Comparison of ENCODE assay signal across 22 cellular contexts in the genomic region with DNA sequence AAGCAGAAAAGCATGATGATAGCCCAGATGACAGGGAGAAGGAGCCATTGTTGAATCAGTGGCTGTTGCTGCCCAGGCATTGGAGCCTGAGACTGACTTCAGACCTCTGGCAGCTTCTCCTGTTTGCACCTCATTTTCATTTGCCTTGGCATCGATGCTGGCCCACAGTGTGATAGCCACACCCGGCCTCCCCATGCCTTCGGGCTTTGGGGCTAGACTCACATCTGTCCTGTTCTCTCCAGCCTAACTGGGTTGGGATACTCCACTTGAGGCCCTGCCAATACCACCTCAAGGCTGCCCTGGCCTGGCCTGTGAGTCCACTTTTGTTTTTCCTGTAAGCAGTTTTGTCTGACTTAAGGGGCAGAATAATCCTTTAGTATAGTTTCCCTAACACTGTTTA.
DNase-seq lines count a peak whose midpoint lies in the region; ATAC-seq, FAIRE-seq and TF ChIP-seq lines count a peak whose summit lies in the region.
"Had no signal": no experiment of that assay in that cellular context is flagged by ENCODE, and none has a peak within 500 bp of the region (broad histone marks: within the 10 kb centered on the region; RNA-seq: fewer than 3 reads in every experiment).

No MANE protein-coding gene starts in this region.

- DNase-seq in AG10803 (ENCODE audit: low read depth) (peak; percentile 12), RWPE2 (ENCODE audit: low spot score) (no peak), nephron progenitor cell (no peak), upper lobe of left lung (no peak), frontal cortex (ENCODE audit: low spot score in 2 of 2) (no peak), HFFc6 (no peak), dedifferentiated amniotic fluid mesenchymal stem cell (ENCODE audit: extremely low spot score) (no peak)
- DNase-seq: activated CD4-positive, alpha-beta T cell treated with anti-CD3 and anti-CD28 coated beads, Interleukin-2, amount 10 ng/mL, durations not matched to agents 7 days and 5 days; activated CD8-positive, alpha-beta memory T cell treated with anti-CD3 and anti-CD28 coated beads, Interleukin-2, amount 50 U/mL, for 48 hours; activated naive CD4-positive, alpha-beta T cell treated with Interleukin-2 at 50 U/mL for 16 hours; cortex of kidney; naive thymus-derived CD8-positive, alpha-beta T cell; NCI-H2029 had no signal

- TF ChIP-seq EP300 in upper lobe of left lung (IDR thresholded peaks at IDR 0.05) = no peak

- peaks cover 16% of the 10 kb centered on the region for H3K36me3 Mint-ChIP-seq in nephron progenitor cell (ENCODE audit: low read depth)
- peaks cover 22% of the 10 kb centered on the region for H3K36me3 Mint-ChIP-seq in HFFc6 (ENCODE audit: low read depth)
- H3K36me3 Mint-ChIP-seq: naive thymus-derived CD8-positive, alpha-beta T cell had no signal

- H3K27me3 ChIP-seq in RWPE2 (ENCODE audit: insufficient read depth, poor library complexity, severe bottlenecking) (no peaks in the 10 kb centered on the region), upper lobe of left lung (no peaks in the 10 kb centered on the region)
- H3K27me3 ChIP-seq: tibial nerve had no signal

- H3K9me3 ChIP-seq in RWPE2 (ENCODE audit: severe bottlenecking) (no peaks in the 10 kb centered on the region), upper lobe of left lung (no peaks in the 10 kb centered on the region)
- H3K9me3 ChIP-seq: HAP-1, tibial nerve had no signal

- TF ChIP-seq CTCF in AG10803 (conservative IDR thresholded peaks at IDR 0.05; ENCODE audit: low read length) = no peak
- TF ChIP-seq CTCF in RWPE2 (IDR thresholded peaks at IDR 0.05; ENCODE audit: poor library complexity, severe bottlenecking) = no peak
- no peak for TF ChIP-seq CTCF in nephron progenitor cell (IDR thresholded peaks at IDR 0.05)
- TF ChIP-seq CTCF in upper lobe of left lung (IDR thresholded peaks at IDR 0.05) = no peak
- TF ChIP-seq CTCF in HFFc6 (IDR thresholded peaks at IDR 0.05) = no peak

- peaks cover 27% of the 10 kb centered on the region for H3K4me1 ChIP-seq in RWPE2 (ENCODE audit: insufficient read depth, poor library complexity, severe bottlenecking)
- H3K4me1 ChIP-seq in upper lobe of left lung = no peaks in the 10 kb centered on the region

- no peaks in the 10 kb centered on the region for H3K27me3 Mint-ChIP-seq in nephron progenitor cell (ENCODE audit: low read depth, poor library complexity)
- H3K27me3 Mint-ChIP-seq in HFFc6 (ENCODE audit: insufficient read depth) = no peaks in the 10 kb centered on the region
- H3K27me3 Mint-ChIP-seq: activated CD4-positive, alpha-beta T cell treated with anti-CD3 and anti-CD28 coated beads, Interleukin-2, amount 10 ng/mL, durations not matched to agents 7 days and 5 days; IgD-negative memory B cell; naive thymus-derived CD8-positive, alpha-beta T cell had no signal

- WGBS in upper lobe of left lung, 2 donors = 69 to 87% methylated on average over 3 of the region's 3 CpGs

- H3K27ac ChIP-seq in RWPE2 (ENCODE audit: poor library complexity, severe bottlenecking) (peak overlapping the region; percentile 55), upper lobe of left lung (no peak overlapping the region)
- H3K27ac ChIP-seq: HL-60, tibial nerve had no signal

- no peak for TF ChIP-seq POLR2A in upper lobe of left lung (IDR thresholded peaks at IDR 0.05)

- H3K4me3 ChIP-seq in AG10803 (ENCODE audit: low read length) (no peak overlapping the region), RWPE2 (ENCODE audit: severe bottlenecking) (no peak overlapping the region), upper lobe of left lung (no peak overlapping the region)
- H3K4me3 ChIP-seq: GM12878, HAP-1, lung, tibial nerve had no signal

- H3K36me3 ChIP-seq in RWPE2 (ENCODE audit: low read depth) (no peaks in the 10 kb centered on the region), upper lobe of left lung (no peaks in the 10 kb centered on the region)
- H3K36me3 ChIP-seq: HAP-1, tibial nerve had no signal

- H3K4me1 Mint-ChIP-seq in nephron progenitor cell = peaks cover 15% of the 10 kb centered on the region
- peaks cover 16% of the 10 kb centered on the region for H3K4me1 Mint-ChIP-seq in HFFc6 (ENCODE audit: low read depth)
- H3K4me1 Mint-ChIP-seq: activated CD4-positive, alpha-beta T cell treated with anti-CD3 and anti-CD28 coated beads, Interleukin-2, amount 10 ng/mL, durations not matched to agents 7 days and 5 days had no signal

- FAIRE-seq in frontal cortex (lab: Jason Lieb, UNC) = no peak
- FAIRE-seq: astrocyte, endothelial cell of umbilical vein, GM12878 had no signal

- ATAC-seq in RWPE2 (ENCODE audit: low read depth) = no peak
- ATAC-seq in esophagus mucosa = peak; percentile 63
- no peak for ATAC-seq in upper lobe of left lung (ENCODE audit: low FRiP score in 2 of 2)
- ATAC-seq: GM12878; naive thymus-derived CD8-positive, alpha-beta T cell had no signal

- H3K9me3 Mint-ChIP-seq in nephron progenitor cell = no peaks in the 10 kb centered on the region
- no peaks in the 10 kb centered on the region for H3K9me3 Mint-ChIP-seq in HFFc6
- H3K9me3 Mint-ChIP-seq: activated CD4-positive, alpha-beta T cell treated with anti-CD3 and anti-CD28 coated beads, Interleukin-2, amount 10 ng/mL, durations not matched to agents 7 days and 5 days; IgD-negative memory B cell; naive thymus-derived CD8-positive, alpha-beta T cell had no signal

- H3K4me3 Mint-ChIP-seq in nephron progenitor cell = no peak overlapping the region
- no peak overlapping the region for H3K4me3 Mint-ChIP-seq in HFFc6
- H3K4me3 Mint-ChIP-seq: activated CD4-positive, alpha-beta T cell treated with anti-CD3 and anti-CD28 coated beads, Interleukin-2, amount 10 ng/mL, durations not matched to agents 7 days and 5 days; IgD-negative memory B cell; naive thymus-derived CD8-positive, alpha-beta T cell had no signal

- H3K27ac Mint-ChIP-seq in nephron progenitor cell (peak overlapping the region; percentile 6), HFFc6 (no peak overlapping the region)
- H3K27ac Mint-ChIP-seq: activated CD4-positive, alpha-beta T cell treated with anti-CD3 and anti-CD28 coated beads, Interleukin-2, amount 10 ng/mL, durations not matched to agents 7 days and 5 days; IgD-negative memory B cell; naive thymus-derived CD8-positive, alpha-beta T cell had no signal
